Comparison of ENCODE assay signal across 8 cellular contexts in genomic region chr21:16330340-16331319, GRCh38.
DNase-seq lines count a peak whose midpoint lies in the region; ATAC-seq and TF ChIP-seq lines count a peak whose summit lies in the region.

No MANE protein-coding gene starts in this region.

- TF ChIP-seq CTCF in HL-60 (IDR thresholded peaks at IDR 0.05; ENCODE audit: insufficient read depth, low read length) (peak; percentile 56), cardiac fibroblast (IDR thresholded peaks at IDR 0.05; ENCODE audit: low read depth, low read length) (peak; percentile 63), thoracic aorta (IDR thresholded peaks at IDR 0.05) (peak; percentile 66)

- H3K27me3 ChIP-seq in HL-60 (ENCODE audit: insufficient read depth, poor library complexity, severe bottlenecking) (no peaks in the 10 kb centered on the region), thoracic aorta (replicated peaks; ENCODE audit: insufficient read depth) (no peaks in the 10 kb centered on the region)

- no peak overlapping the region for H3K4me3 ChIP-seq in HL-60 (replicated peaks; ENCODE audit: insufficient read depth, low read length)
- no peak overlapping the region for H3K4me3 ChIP-seq in cardiac fibroblast (replicated peaks in 1 of 2; ENCODE audit: low read depth in 2 of 2, low read length in 2 of 2)
- no peak overlapping the region for H3K4me3 ChIP-seq in thoracic aorta

- no peaks in the 10 kb centered on the region for H3K9me3 ChIP-seq in thoracic aorta

- H3K36me3 ChIP-seq in thoracic aorta, result no peaks in the 10 kb centered on the region

- H3K27ac ChIP-seq in HL-60 (replicated peaks) (no peak overlapping the region), thoracic aorta (no peak overlapping the region)

- peak; percentile 66 for DNase-seq in EH (ENCODE audit: low read depth)
- peak in 1 of 2 experiments; percentile 33 for DNase-seq in HL-60 (ENCODE audit: low read depth in 1 of 2, low spot score in 1 of 2)
- DNase-seq in NCI-H774 (lab: John Stamatoyannopoulos, UW), result peak; percentile 57
- peak; percentile 88 to 89 for DNase-seq in cardiac fibroblast (ENCODE audit: low read depth in 2 of 2)
- DNase-seq in kidney tubule cell (ENCODE audit: low spot score), result peak; percentile 75
- no peak for DNase-seq in thoracic aorta (ENCODE audit: low spot score)

- H3K4me1 ChIP-seq in thoracic aorta (ENCODE audit: control insufficient read depth in 1 of 2, low read depth in 2 of 2), result no peaks in the 10 kb centered on the region

- ATAC-seq in GM21360 (IDR thresholded peaks at IDR 0.05; ENCODE audit: unreplicated experiment), result peak; percentile 66
- ATAC-seq in thoracic aorta (ENCODE audit: insufficient number of reproducible peaks, low FRiP score, low read depth), result peak; percentile 76
- no peak for ATAC-seq in GM21390 (IDR thresholded peaks at IDR 0.05; ENCODE audit: unreplicated experiment)
